Comparison of ENCODE assay signal across 10 cellular contexts in genomic region chr1:54498383-54499096, GRCh38. TPM values are rescaled to one million over a fixed set of nuclear protein-coding genes. Genes with fewer than 3 reads are reported as not detected.
DNase-seq lines count a peak whose midpoint lies in the region; ATAC-seq, FAIRE-seq and TF ChIP-seq lines count a peak whose summit lies in the region.
"Had no signal": no experiment of that assay in that cellular context is flagged by ENCODE, and none has a peak within 500 bp of the region (broad histone marks: within the 10 kb centered on the region; RNA-seq: fewer than 3 reads in every experiment).

No MANE protein-coding gene starts in this region.

- peak overlapping the region; percentile 53; the same call in 1 of the 2 replicates for H2BK15ac ChIP-seq in H1 (ENCODE audit: low read length)

- no peaks in the 10 kb centered on the region for H3K9me2 ChIP-seq in GM23338 (ENCODE audit: insufficient read depth)
- no peaks in the 10 kb centered on the region for H3K9me2 ChIP-seq in OCI-LY7 (ENCODE audit: insufficient read depth, low read length)

- H3K79me1 ChIP-seq in H1 (ENCODE audit: low read depth, low read length) (no peaks in the 10 kb centered on the region), trophoblast cell (ENCODE audit: low read length) (peaks cover 37% of the 10 kb centered on the region)

- no peak overlapping the region for H3K27ac Mint-ChIP-seq in GM23338

- H3K36me3 ChIP-seq in GM23338 (ENCODE audit: insufficient read depth) (no peaks in the 10 kb centered on the region), OCI-LY7 (ENCODE audit: insufficient read depth, low read length) (no peaks in the 10 kb centered on the region), H1 (ENCODE audit: control insufficient read depth in 2 of 4, insufficient read depth in 4 of 4, low read length in 3 of 4) (no peaks in the 10 kb centered on the region), trophoblast cell (ENCODE audit: control insufficient read depth in 1 of 2, insufficient read depth in 2 of 2, low read length in 2 of 2) (no peaks in the 10 kb centered on the region), tibial nerve (no peaks in the 10 kb centered on the region)
- H3K36me3 ChIP-seq: upper lobe of left lung had no signal

- H2BK20ac ChIP-seq in H1 (ENCODE audit: low read length), result peak overlapping the region; percentile 57

- H3K79me2 ChIP-seq in GM23338 (replicated peaks; ENCODE audit: insufficient read depth) (no peaks in the 10 kb centered on the region), OCI-LY7 (ENCODE audit: insufficient read depth, low read depth, low read length) (no peaks in the 10 kb centered on the region), H1 (ENCODE audit: control insufficient read depth in 1 of 2, insufficient read depth in 2 of 2, low read length in 2 of 2) (no peaks in the 10 kb centered on the region), trophoblast cell (ENCODE audit: control insufficient read depth, insufficient read depth, low read length, poor library complexity) (peaks cover 2% of the 10 kb centered on the region)

- no peak overlapping the region for H4K8ac ChIP-seq in H1 (ENCODE audit: extremely low read depth, insufficient read depth, low read length)
- peak overlapping the region; percentile 15 for H4K8ac ChIP-seq in trophoblast cell (ENCODE audit: low read depth, low read length)

- peak overlapping the region; percentile 68 for H3K4me3 Mint-ChIP-seq in GM23338

- no peak overlapping the region for H3K4ac ChIP-seq in H1 (replicated peaks; ENCODE audit: insufficient read length, low read depth, low read length)
- H3K4ac ChIP-seq in trophoblast cell (ENCODE audit: low read depth, low read length), result peak overlapping the region; percentile 18

- TF ChIP-seq POLR2A in H1 (IDR thresholded peaks at IDR 0.05; ENCODE audit: control extremely low read depth in 1 of 2, low read depth in 2 of 2, low read length in 2 of 2), result no peak
- TF ChIP-seq POLR2A in GM12892 (IDR thresholded peaks at IDR 0.05; ENCODE audit: low read depth, low read length), result no peak
- no peak for TF ChIP-seq POLR2A in tibial nerve (IDR thresholded peaks at IDR 0.05)

- H4K5ac ChIP-seq in H1 (ENCODE audit: insufficient read length, low read depth, low read length), result no peak overlapping the region

- H3K9ac ChIP-seq in H1 (replicated peaks in 1 of 4; ENCODE audit: extremely low read depth in 1 of 4, low read depth in 3 of 4, low read length in 3 of 4) (no peak overlapping the region), trophoblast cell (ENCODE audit: low read length) (no peak overlapping the region)

- H2AK5ac ChIP-seq in H1 (ENCODE audit: low read depth, low read length), result peak overlapping the region; percentile 44; the same call in 1 of the 2 replicates
- no peak overlapping the region for H2AK5ac ChIP-seq in trophoblast cell (ENCODE audit: low read length)

- no peak overlapping the region for H3K27ac ChIP-seq in GM23338 (ENCODE audit: low read depth)
- no peak overlapping the region for H3K27ac ChIP-seq in OCI-LY7 (ENCODE audit: low read depth, low read length, poor library complexity, severe bottlenecking)
- no peak overlapping the region for H3K27ac ChIP-seq in H1 (ENCODE audit: low read depth, low read length)
- no peak overlapping the region for H3K27ac ChIP-seq in trophoblast cell (ENCODE audit: low read depth, low read length)
- no peak overlapping the region for H3K27ac ChIP-seq in tibial nerve
- H3K27ac ChIP-seq: upper lobe of left lung had no signal

- H3K27me3 ChIP-seq in GM23338 (ENCODE audit: insufficient read depth) (peaks cover 4% of the 10 kb centered on the region; the same call in 1 of the 2 replicates), H1 (replicated peaks in 1 of 4; ENCODE audit: control insufficient read depth in 3 of 4, extremely low read depth in 1 of 4, insufficient read depth in 3 of 4, low read length in 3 of 4) (peaks cover 0 to 3% (median 1%) of the 10 kb centered on the region in 4 experiments; a peak in 5 of 7 replicates), trophoblast cell (ENCODE audit: insufficient read depth, low read length) (no peaks in the 10 kb centered on the region), tibial nerve (peaks cover 0 to 42% of the 10 kb centered on the region in 2 donors)

- H3K23ac ChIP-seq in H1 (ENCODE audit: insufficient read length) (no peak overlapping the region), trophoblast cell (ENCODE audit: low read length) (no peak overlapping the region)

- H2BK5ac ChIP-seq in H1 (ENCODE audit: low read depth, low read length), result peak overlapping the region; percentile 5; the same call in 1 of the 2 replicates
- H2BK5ac ChIP-seq in trophoblast cell (ENCODE audit: low read depth, low read length, poor library complexity), result peak overlapping the region; percentile 42

- no peaks in the 10 kb centered on the region for H3K9me3 Mint-ChIP-seq in GM23338

- peaks cover 25% of the 10 kb centered on the region for H3K4me1 Mint-ChIP-seq in GM23338

- H3K9me3 ChIP-seq in OCI-LY7 (ENCODE audit: low read length), result no peaks in the 10 kb centered on the region
- no peaks in the 10 kb centered on the region for H3K9me3 ChIP-seq in H1 (ENCODE audit: insufficient read depth in 2 of 2, low read depth in 1 of 2, low read length in 1 of 2)
- H3K9me3 ChIP-seq in trophoblast cell (ENCODE audit: insufficient read depth, low read depth, low read length), result peaks cover 2% of the 10 kb centered on the region
- H3K9me3 ChIP-seq in tibial nerve, result peaks cover 0 to 9% (median 0%) of the 10 kb centered on the region in 4 donors

- H4K12ac ChIP-seq in trophoblast cell (ENCODE audit: low read depth, low read length), result no peak overlapping the region

- FAIRE-seq in H1 (lab: Jason Lieb, UNC) (no peak), GM12892 (lab: Jason Lieb, UNC) (no peak)

- POLR2A ChIA-PET in OCI-LY7 (lab: Charles Lee), result interaction anchor here (0.5 kb wide), 1 partner anchor 10 kb away, joined by 4 read pairs; no protein-coding TSS in a partner anchor
- POLR2A ChIA-PET in H1 (lab: Charles Lee; ENCODE audit: partially characterized antibody), result interaction anchor here (1.0 to 3.2 kb wide), 3 partner anchors 9 to 92 kb away, joined by 3 to 16 read pairs (median 6); partner anchors contain the start of gene SSBP3
- POLR2A ChIA-PET in GM10248 (lab: Yijun Ruan, JAX), result no interaction called here

- H3K4me2 ChIP-seq in GM23338 (peak overlapping the region; percentile 90), OCI-LY7 (ENCODE audit: low read length) (peak overlapping the region; percentile 43), H1 (ENCODE audit: insufficient read depth in 1 of 2, low read depth in 2 of 2, low read length in 2 of 2) (peak overlapping the region; percentile 64 to 80; a peak in 3 of 4 replicates), trophoblast cell (ENCODE audit: low read length) (peak overlapping the region; percentile 48)

- H3K4me1 ChIP-seq in GM23338 (ENCODE audit: insufficient read depth) (peaks cover 31% of the 10 kb centered on the region), OCI-LY7 (ENCODE audit: insufficient read depth, low read length, poor library complexity, severe bottlenecking) (peaks cover 16% of the 10 kb centered on the region), H1 (replicated peaks in 1 of 4; ENCODE audit: control insufficient read depth in 3 of 4, insufficient read depth in 4 of 4, low read length in 3 of 4) (peaks cover 0 to 20% (median 10%) of the 10 kb centered on the region in 4 experiments; a peak in 6 of 7 replicates), trophoblast cell (ENCODE audit: control insufficient read depth in 1 of 2, insufficient read depth in 2 of 2, low read length in 2 of 2) (peaks cover 36 to 37% of the 10 kb centered on the region in 2 experiments), tibial nerve (peaks cover 0 to 16% (median 11%) of the 10 kb centered on the region in 4 donors)

- WGBS in H1 (ENCODE audit: extremely low coverage in 1 of 2, insufficient coverage in 1 of 2, insufficient read length in 1 of 2, insufficient replicate concordance in 2 of 2, low coverage in 1 of 2, low lambda C conversion rate in 2 of 2, missing lambda C conversion rate in 1 of 2), 2 experiments, result 76% methylated on average over 3 of the region's 4 CpGs; no CpG with 5 or more reads in 1 of the 2 experiments
- WGBS in trophoblast cell (ENCODE audit: extremely low coverage, insufficient coverage, insufficient read length), result no CpG with 5 or more reads among the region's 4 CpGs
- 71 to 76% methylated on average over 4 of the region's 4 CpGs for WGBS in tibial nerve, 2 donors

- no peak for TF ChIP-seq EP300 in H1 (IDR thresholded peaks at IDR 0.05; ENCODE audit: borderline replicate concordance in 1 of 2, low read depth in 2 of 2, low read length in 2 of 2)
- no peak for TF ChIP-seq EP300 in tibial nerve (IDR thresholded peaks at IDR 0.05)

- peaks cover 5% of the 10 kb centered on the region for H3F3A ChIP-seq in GM23338 (replicated peaks; ENCODE audit: low read depth)

- H3K18ac ChIP-seq in H1 (ENCODE audit: extremely low read depth, low read length), result no peak overlapping the region
- H3K18ac ChIP-seq in trophoblast cell (ENCODE audit: low read length), result peak overlapping the region; percentile 49

- H2AFZ ChIP-seq in GM23338 (peak overlapping the region; percentile 98), OCI-LY7 (ENCODE audit: low read length) (no peak overlapping the region), H1 (ENCODE audit: low read length) (no peak overlapping the region), trophoblast cell (ENCODE audit: insufficient read depth, low read length, poor library complexity) (no peak overlapping the region)

- no peak overlapping the region for H3K56ac ChIP-seq in H1 (replicated peaks; ENCODE audit: insufficient read length, low read depth, low read length)

- H2BK12ac ChIP-seq in H1 (ENCODE audit: low read depth, low read length) (peak overlapping the region; percentile 92; the same call in 1 of the 2 replicates), trophoblast cell (ENCODE audit: low read length) (peak overlapping the region; percentile 82)

- H3K14ac ChIP-seq in H1 (ENCODE audit: insufficient read length), result no peak overlapping the region
- peak overlapping the region; percentile 56 for H3K14ac ChIP-seq in trophoblast cell (ENCODE audit: low read length)

- H3K23me2 ChIP-seq in H1 (ENCODE audit: low read depth, low read length), result peaks cover 10% of the 10 kb centered on the region; the same call in 1 of the 2 replicates

- H3K4me3 ChIP-seq in GM23338 (peak overlapping the region; percentile 69), OCI-LY7 (ENCODE audit: low read depth, low read length, poor library complexity, severe bottlenecking) (no peak overlapping the region), H1 (ENCODE audit: extremely low read depth in 1 of 4, insufficient read depth in 2 of 4, low read depth in 3 of 4, low read length in 4 of 4) (peak overlapping the region in 1 of 4 experiments; percentile 65; a peak in 4 of 8 replicates), trophoblast cell (ENCODE audit: low read depth, low read length) (no peak overlapping the region), tibial nerve (no peak overlapping the region)

- H3K36me3 Mint-ChIP-seq in GM23338 (ENCODE audit: low read depth), result no peaks in the 10 kb centered on the region

- intact Hi-C loops in OCI-LY7 (cut with micrococcal nuclease; ENCODE audit: unreplicated experiment), result loop anchor here (5.0 kb wide), 1 partner anchor 314 kb away; no protein-coding TSS in a partner anchor

- ATAC-seq in GM23338, result peak; percentile 9

- H4K91ac ChIP-seq in H1 (replicated peaks; ENCODE audit: insufficient read length, low read length) (peak overlapping the region; percentile 58), trophoblast cell (ENCODE audit: low read depth, low read length) (peak overlapping the region; percentile 81)

- TF ChIP-seq RAD21 in H1 (IDR thresholded peaks at IDR 0.05 in 1 of 2, conservative IDR thresholded peaks at IDR 0.05 in 1 of 2; ENCODE audit: low read depth in 2 of 2, low read length in 2 of 2), result no peak

- H4K20me1 ChIP-seq in GM23338 (replicated peaks; ENCODE audit: insufficient read depth), result no peaks in the 10 kb centered on the region
- H4K20me1 ChIP-seq in OCI-LY7 (ENCODE audit: insufficient read depth, low read length), result no peaks in the 10 kb centered on the region
- H4K20me1 ChIP-seq in H1 (replicated peaks in 1 of 2; ENCODE audit: control insufficient read depth in 1 of 2, insufficient read depth in 2 of 2, low read length in 2 of 2), result no peaks in the 10 kb centered on the region

- BruUV-seq in OCI-LY7 (replicated peaks; lab: Mats Ljungman, UMichigan), result no TSS peak

- DNase-seq in GM23338 (ENCODE audit: low spot score) (no peak), OCI-LY7 (ENCODE audit: low spot score) (no peak), H1 (ENCODE audit: low read depth in 1 of 2, low spot score in 2 of 2) (no peak), trophoblast cell (no peak), NCI-H2081 (lab: John Stamatoyannopoulos, UW) (no peak), GM12892 (ENCODE audit: insufficient read length) (no peak), GM10248 (ENCODE audit: extremely low spot score) (no peak), tibial nerve (ENCODE audit: low spot score in 2 of 2) (no peak)
- DNase-seq: MV-4-11 had no signal

- TF ChIP-seq CTCF in GM23338 (conservative IDR thresholded peaks at IDR 0.05; ENCODE audit: low read depth in 2 of 2), result no peak
- no peak for TF ChIP-seq CTCF in OCI-LY7 (conservative IDR thresholded peaks at IDR 0.05; ENCODE audit: low read length)
- no peak for TF ChIP-seq CTCF in H1 (IDR thresholded peaks at IDR 0.05; ENCODE audit: control extremely low read depth in 1 of 3, insufficient read depth in 1 of 3, low read depth in 1 of 3, low read length in 3 of 3)
- TF ChIP-seq CTCF in GM10248 (IDR thresholded peaks at IDR 0.05; ENCODE audit: control extremely low read depth, extremely low read depth, low read depth, missing control alignments), result no peak
- no peak for TF ChIP-seq CTCF in tibial nerve (IDR thresholded peaks at IDR 0.05)

- peaks cover 27% of the 10 kb centered on the region for H3K27me3 Mint-ChIP-seq in GM23338 (ENCODE audit: insufficient read depth, low read depth, poor library complexity)

- CTCF ChIA-PET in OCI-LY7 (lab: Charles Lee; ENCODE audit: unreplicated experiment), result no interaction called here
- CTCF ChIA-PET in H1 (lab: Charles Lee; ENCODE audit: partially characterized antibody), result interaction anchor here (0.6 to 3.5 kb wide), 11 partner anchors 8 to 317 kb away, joined by 3 to 17 read pairs (median 5); no protein-coding TSS in a partner anchor
- CTCF ChIA-PET in GM10248 (lab: Yijun Ruan, JAX), result interaction anchor here (1.1 kb wide), 1 partner anchor 9 kb away, joined by 4 read pairs; no protein-coding TSS in a partner anchor

- H2BK120ac ChIP-seq in H1 (replicated peaks; ENCODE audit: low read depth, low read length) (no peak overlapping the region), trophoblast cell (ENCODE audit: insufficient read depth, low read length, poor library complexity) (peak overlapping the region; percentile 71)

RNA-seq across cellular contexts. Expression of gene ACOT11, which starts 49.5 kb away (rescaled TPM):
- total RNA-seq in GM23338 (2014; rRNA removed; shearing (Covaris generic)), result 2.7 and 3.7 TPM in 2 replicates
- polyA plus RNA-seq in GM23338 (2016; fragmentation: Nextera tagmentation; extraction: Ambion mirVana) (1.6 and 2.0 TPM in 2 replicates), H1 (2011; rRNA removed) (4.5 and 5.6 TPM in 2 replicates)
- total RNA-seq in OCI-LY7 (2014; rRNA removed; shearing (Covaris generic)), result not detected in 2 replicates
- total RNA-seq in OCI-LY7 (2022) (0.33 TPM in 1 of 2 replicates, not detected in the other), tibial nerve (10 to 100 TPM in 2 of 4 donors, 1 to 10 TPM in 2; 7.5 to 13.8 (median 10.2) TPM)
- 3.5 and 3.8 TPM in 2 replicates for total RNA-seq in H1 (2021; fragmentation: NEBNext Ultra II Directional; extraction: Animal tissue kit (Norgen Biotek cat#: 25700))
- 4.2 TPM for polyA plus RNA-seq in H1 (2011; cell fraction: cytosol; rRNA removed)
- polyA plus RNA-seq in H1 (2011; cell fraction: nucleus; rRNA removed), result 9.9 TPM
- 2.9 to 4.1 TPM (median 3.4 TPM) in 4 replicates for polyA plus RNA-seq in H1 (2012, experiment 1 of 2)
- polyA plus RNA-seq in H1 (2012, experiment 2 of 2), result 3.2 TPM
- polyA plus RNA-seq in H1 (2013, experiment 1 of 2), result 2.8 TPM
- polyA plus RNA-seq in H1 (2013, experiment 2 of 2), result 2.5 TPM
- polyA minus RNA-seq in H1 (2011; rRNA and poly(A)+ RNA removed), result 6.1 and 6.3 TPM in 2 replicates
- polyA minus RNA-seq in H1 (2011; cell fraction: cytosol; rRNA and poly(A)+ RNA removed), result 1.8 TPM
- polyA minus RNA-seq in H1 (2011; cell fraction: nucleus; rRNA and poly(A)+ RNA removed), result 8.7 TPM
- 4.2 and 5.0 TPM in 2 replicates for polyA plus RNA-seq in trophoblast cell (2013)
- 1.3 TPM for polyA plus RNA-seq in GM12892 (2012; ENCODE audit: missing spikeins)
